ENCODE assay signal across 1 cellular context in the genomic region with DNA sequence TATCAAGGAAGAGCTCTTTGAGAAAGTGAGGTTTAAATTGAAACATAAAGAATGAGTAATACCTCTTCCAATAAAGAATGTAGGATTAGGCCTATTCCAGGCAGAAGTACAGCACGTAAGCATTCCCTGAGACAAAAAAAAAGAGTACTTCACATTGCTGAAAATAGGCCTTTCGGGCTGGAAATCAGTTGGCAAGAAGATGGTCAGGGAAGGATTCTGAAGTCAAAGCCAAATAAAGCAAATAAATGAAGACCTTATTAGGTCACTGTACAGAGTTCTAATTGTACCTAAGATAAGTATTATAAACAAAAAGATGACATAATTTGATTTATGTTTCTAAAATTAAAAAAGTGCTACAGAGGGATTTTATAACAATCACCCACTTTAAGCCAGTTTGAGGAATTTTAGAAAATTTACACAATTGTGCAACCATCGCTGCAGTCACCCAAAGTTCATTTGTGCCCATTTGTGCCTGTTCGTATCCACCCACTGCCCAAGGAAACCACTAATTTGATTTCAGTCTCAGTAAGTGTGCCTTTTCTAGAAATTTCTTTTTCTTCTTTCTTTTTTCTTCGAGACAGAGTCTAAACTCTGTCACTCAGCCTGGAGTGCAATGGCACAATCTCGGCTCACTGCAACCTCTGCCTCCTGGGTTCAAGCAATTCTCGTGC.
TF ChIP-seq lines count a peak whose summit lies in the region.

No MANE protein-coding gene starts in this region.

TF ChIP-seq in WTC11, 78 proteins besides CTCF, POLR2A, EP300 and RAD21 (continued from another document):
- TF ChIP-seq ATF2 (CRISPR knock-in tag; IDR thresholded peaks at IDR 0.05; ENCODE audit: borderline replicate concordance, low read depth) (no peak), ZNF317 (CRISPR knock-in tag; IDR thresholded peaks at IDR 0.05; ENCODE audit: borderline replicate concordance, low read depth) (no peak), JAZF1 (CRISPR knock-in tag; IDR thresholded peaks at IDR 0.05) (no peak), ZNF281 (CRISPR knock-in tag; IDR thresholded peaks at IDR 0.05) (no peak), TEAD4 (CRISPR knock-in tag; IDR thresholded peaks at IDR 0.05) (no peak), ZNF263 (CRISPR knock-in tag; IDR thresholded peaks at IDR 0.05; ENCODE audit: low read depth) (no peak), ZNF138 (CRISPR knock-in tag; conservative IDR thresholded peaks at IDR 0.05) (no peak), ELF4 (CRISPR knock-in tag; IDR thresholded peaks at IDR 0.05; ENCODE audit: low read depth) (no peak), JUN (CRISPR knock-in tag; IDR thresholded peaks at IDR 0.05) (no peak), ZNF423 (CRISPR knock-in tag; IDR thresholded peaks at IDR 0.05) (no peak), NFATC4 (CRISPR knock-in tag; IDR thresholded peaks at IDR 0.05) (no peak), ZSCAN18 (CRISPR knock-in tag; IDR thresholded peaks at IDR 0.05) (no peak)
- TF ChIP-seq, protein P1, sequence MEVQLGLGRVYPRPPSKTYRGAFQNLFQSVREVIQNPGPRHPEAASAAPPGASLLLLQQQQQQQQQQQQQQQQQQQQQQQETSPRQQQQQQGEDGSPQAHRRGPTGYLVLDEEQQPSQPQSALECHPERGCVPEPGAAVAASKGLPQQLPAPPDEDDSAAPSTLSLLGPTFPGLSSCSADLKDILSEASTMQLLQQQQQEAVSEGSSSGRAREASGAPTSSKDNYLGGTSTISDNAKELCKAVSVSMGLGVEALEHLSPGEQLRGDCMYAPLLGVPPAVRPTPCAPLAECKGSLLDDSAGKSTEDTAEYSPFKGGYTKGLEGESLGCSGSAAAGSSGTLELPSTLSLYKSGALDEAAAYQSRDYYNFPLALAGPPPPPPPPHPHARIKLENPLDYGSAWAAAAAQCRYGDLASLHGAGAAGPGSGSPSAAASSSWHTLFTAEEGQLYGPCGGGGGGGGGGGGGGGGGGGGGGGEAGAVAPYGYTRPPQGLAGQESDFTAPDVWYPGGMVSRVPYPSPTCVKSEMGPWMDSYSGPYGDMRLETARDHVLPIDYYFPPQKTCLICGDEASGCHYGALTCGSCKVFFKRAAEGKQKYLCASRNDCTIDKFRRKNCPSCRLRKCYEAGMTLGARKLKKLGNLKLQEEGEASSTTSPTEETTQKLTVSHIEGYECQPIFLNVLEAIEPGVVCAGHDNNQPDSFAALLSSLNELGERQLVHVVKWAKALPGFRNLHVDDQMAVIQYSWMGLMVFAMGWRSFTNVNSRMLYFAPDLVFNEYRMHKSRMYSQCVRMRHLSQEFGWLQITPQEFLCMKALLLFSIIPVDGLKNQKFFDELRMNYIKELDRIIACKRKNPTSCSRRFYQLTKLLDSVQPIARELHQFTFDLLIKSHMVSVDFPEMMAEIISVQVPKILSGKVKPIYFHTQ (CRISPR knock-in tag; IDR thresholded peaks at IDR 0.05): no peak
